In the genomic region with DNA sequence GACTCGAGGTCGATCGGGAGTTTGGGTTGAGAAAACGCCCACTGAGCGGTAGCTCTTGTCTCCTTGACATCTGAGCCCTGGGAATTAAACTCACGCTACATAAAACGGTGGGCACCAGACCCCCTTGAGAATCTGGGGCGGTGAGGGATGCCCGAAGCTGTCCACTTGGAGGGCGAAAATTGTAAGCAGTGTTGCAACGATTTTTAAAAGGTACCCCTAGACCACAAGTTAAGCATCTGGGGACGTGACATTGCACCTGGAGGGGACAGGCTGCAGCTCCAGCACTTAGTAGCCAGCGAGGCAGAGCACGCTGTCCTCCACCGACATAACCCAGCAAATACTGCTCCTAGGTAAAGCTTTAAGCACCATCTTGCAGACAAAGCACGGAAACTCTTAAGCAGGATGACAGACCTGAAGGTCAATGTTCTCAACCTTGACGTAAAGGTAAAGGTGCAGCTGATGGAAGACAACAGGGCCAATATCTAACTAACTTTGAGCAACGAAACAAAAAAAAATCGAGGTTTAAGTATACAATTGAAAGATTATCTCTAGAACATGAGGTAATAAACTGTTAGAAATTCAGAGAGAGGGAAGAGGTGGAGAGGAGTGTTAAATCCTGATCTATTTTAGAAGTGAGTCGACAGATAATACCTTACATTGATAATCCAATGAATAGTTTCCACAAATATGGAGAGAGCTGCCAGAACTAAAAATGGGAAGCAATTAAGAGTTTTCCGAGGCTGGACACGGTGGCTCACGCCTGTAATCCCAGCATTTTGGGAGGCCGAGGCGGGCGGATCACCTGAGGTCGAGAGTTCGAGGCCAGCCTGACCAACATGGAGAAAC, we compare ENCODE assay signal across 8 cellular contexts. TPM values are rescaled to one million over a fixed set of nuclear protein-coding genes. Genes with fewer than 3 reads are reported as not detected.
DNase-seq lines count a peak whose midpoint lies in the region; ATAC-seq, FAIRE-seq and TF ChIP-seq lines count a peak whose summit lies in the region.

No MANE protein-coding gene starts in this region.

- H3K27ac Mint-ChIP-seq in GM23338 = no peak overlapping the region

- H3K9me3 ChIP-seq in Peyer's patch (no peaks in the 10 kb centered on the region), neutrophil (no peaks in the 10 kb centered on the region)

- H3K36me3 Mint-ChIP-seq in GM23338 (ENCODE audit: low read depth) = peaks cover 8% of the 10 kb centered on the region

- no peaks in the 10 kb centered on the region for H3K9me2 ChIP-seq in GM23338 (ENCODE audit: insufficient read depth)

- peak overlapping the region; percentile 6 for H2AFZ ChIP-seq in GM23338

- ATAC-seq in GM23338 (peak; percentile 6), GM21360 (IDR thresholded peaks at IDR 0.05; ENCODE audit: unreplicated experiment) (no peak)
- ATAC-seq in activated CD4-positive, CD25-positive, alpha-beta regulatory T cell treated with anti-CD3 and anti-CD28 coated beads, Interleukin-2, amount 50 U/mL, for 24 hours = no peak

- 0 out of 2 replicates have a peak, but pooled peaks cover 5% of the 10 kb centered on the region for H3F3A ChIP-seq in GM23338 (replicated peaks; ENCODE audit: low read depth)

- peaks cover 22% of the 10 kb centered on the region for H3K4me1 ChIP-seq in GM23338 (ENCODE audit: insufficient read depth)
- peaks cover 0 to 18% (median 3%) of the 10 kb centered on the region in 4 donors for H3K4me1 ChIP-seq in Peyer's patch
- peaks cover 50 to 51% of the 10 kb centered on the region in 2 experiments for H3K4me1 ChIP-seq in neutrophil (ENCODE audit: control insufficient read depth in 1 of 2, insufficient read depth in 1 of 2, low read depth in 1 of 2, low read length in 1 of 2)

- H3K79me2 ChIP-seq in GM23338 (replicated peaks; ENCODE audit: insufficient read depth) = peaks cover 38% of the 10 kb centered on the region

- H3K4me3 ChIP-seq in GM23338 (peak overlapping the region; percentile 93), Peyer's patch (peak overlapping the region; percentile 82 to 98 (median 96)), epithelial cell of esophagus (ENCODE audit: low read length) (peak overlapping the region; percentile 74), neutrophil (ENCODE audit: low read depth in 1 of 2, low read length in 1 of 2) (peak overlapping the region; percentile 73 to 94)

- peak overlapping the region; percentile 91 for H3K4me2 ChIP-seq in GM23338

- TF ChIP-seq POLR2A in Peyer's patch (IDR thresholded peaks at IDR 0.05) = no peak

- DNase-seq in GM23338 (ENCODE audit: low spot score) (peak; percentile 32), Peyer's patch (peak in 2 of 3 donors; percentile 51 to 59), epithelial cell of esophagus (ENCODE audit: low read depth) (no peak), RCC 7860 (ENCODE audit: low spot score) (no peak), kidney glomerular epithelial cell (lab: John Stamatoyannopoulos, UW) (no peak)

- H3K4me3 Mint-ChIP-seq in GM23338 = peak overlapping the region; percentile 92

- no peaks in the 10 kb centered on the region for H3K9me3 Mint-ChIP-seq in GM23338

- H3K27me3 ChIP-seq in GM23338 (ENCODE audit: insufficient read depth) (peaks cover 13% of the 10 kb centered on the region), Peyer's patch (no peaks in the 10 kb centered on the region), neutrophil (no peaks in the 10 kb centered on the region)

- H3K27me3 Mint-ChIP-seq in GM23338 (ENCODE audit: insufficient read depth, low read depth, poor library complexity) = peaks cover 12% of the 10 kb centered on the region

- peak overlapping the region; percentile 81; the same call in 1 of the 2 replicates for H3K27ac ChIP-seq in GM23338 (ENCODE audit: low read depth)
- H3K27ac ChIP-seq in Peyer's patch = peak overlapping the region; percentile 90 to 93 (median 90)
- H3K27ac ChIP-seq in neutrophil = peak overlapping the region; percentile 53

- H3K36me3 ChIP-seq in GM23338 (ENCODE audit: insufficient read depth) = no peaks in the 10 kb centered on the region
- H3K36me3 ChIP-seq in Peyer's patch = no peaks in the 10 kb centered on the region
- no peaks in the 10 kb centered on the region for H3K36me3 ChIP-seq in neutrophil

- no peak for TF ChIP-seq CTCF in GM23338 (conservative IDR thresholded peaks at IDR 0.05; ENCODE audit: low read depth in 2 of 2)
- TF ChIP-seq CTCF in Peyer's patch (IDR thresholded peaks at IDR 0.05) = peak in 1 of 6 experiments; percentile 3
- TF ChIP-seq CTCF in epithelial cell of esophagus (IDR thresholded peaks at IDR 0.05; ENCODE audit: insufficient read depth, low read depth, low read length, missing control alignments) = no peak
- TF ChIP-seq CTCF in neutrophil (IDR thresholded peaks at IDR 0.05) = no peak

- H3K4me1 Mint-ChIP-seq in GM23338 = peaks cover 31% of the 10 kb centered on the region

- peaks cover 20% of the 10 kb centered on the region for H4K20me1 ChIP-seq in GM23338 (replicated peaks; ENCODE audit: insufficient read depth)

- FAIRE-seq in RCC 7860 (lab: Jason Lieb, UNC) = no peak

TF ChIP-seq in GM23338, 12 proteins besides CTCF, POLR2A, EP300 and RAD21 (continues in another document):
- TF ChIP-seq ZNF331 (CRISPR knock-in tag; IDR thresholded peaks at IDR 0.05; ENCODE audit: low read depth) = no peak
- TF ChIP-seq JUNB (IDR thresholded peaks at IDR 0.05; ENCODE audit: unreplicated experiment) = no peak
- TF ChIP-seq REST (IDR thresholded peaks at IDR 0.05; ENCODE audit: unreplicated experiment) = no peak

RNA-seq across cellular contexts. Expression of gene CDR2, which starts 0.9 kb away (rescaled TPM):
- total RNA-seq in GM23338 (2014; rRNA removed; shearing (Covaris generic)) = 39.3 and 43.7 TPM in 2 replicates
- 13.0 and 17.7 TPM in 2 replicates for polyA plus RNA-seq in GM23338 (2016; fragmentation: Nextera tagmentation; extraction: Ambion mirVana)
- 10 to 100 TPM; 22.7 to 38.4 (median 30.3) TPM for total RNA-seq in Peyer's patch

Comparison
In these comparisons a context has a peak if more than half of its experiments do, and no peak if none do; other contexts are left out.
1. DNase-seq: peak in GM23338 (single experiment) and Peyer's patch (2 of 3); none in epithelial cell of esophagus (single experiment), RCC 7860 (single experiment) and kidney glomerular epithelial cell (single experiment).
2. Peak in every context shown above with its lines, with median percentiles within 50 percentile points of each other: H3K27ac ChIP-seq and H3K4me3 ChIP-seq.